Comparison of ENCODE assay signal across 27 cellular contexts in the genomic region with DNA sequence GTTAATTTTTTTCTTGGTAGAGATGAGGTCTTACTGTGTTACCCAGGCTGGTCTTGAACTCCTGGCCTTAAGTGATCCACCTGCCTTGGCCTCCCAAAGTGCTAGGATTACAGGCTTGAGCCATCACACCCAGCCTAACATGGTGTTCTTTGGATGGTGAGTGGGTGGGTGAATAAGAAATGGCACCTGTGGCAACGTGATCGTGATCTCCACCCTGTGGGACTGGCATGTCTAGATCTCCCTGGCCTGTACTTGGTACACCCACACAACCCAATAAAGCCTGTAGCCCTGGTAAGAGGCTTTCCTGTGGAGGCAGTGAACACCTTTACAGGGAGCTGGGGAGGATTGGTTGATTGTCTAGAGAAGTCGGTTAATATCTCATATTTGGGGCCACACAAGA. TPM values are rescaled to one million over a fixed set of nuclear protein-coding genes. Genes with fewer than 3 reads are reported as not detected.
A peak's percentile ranks its signal among the peaks of the same experiment; 100 is the strongest.
DNase-seq lines count a peak whose midpoint lies in the region; ATAC-seq, FAIRE-seq and TF ChIP-seq lines count a peak whose summit lies in the region.
"Had no signal": no experiment of that assay in that cellular context is flagged by ENCODE, and none has a peak within 500 bp of the region (broad histone marks: within the 10 kb centered on the region; RNA-seq: fewer than 3 reads in every experiment).

No MANE protein-coding gene starts in this region.

- H3K4me1 ChIP-seq in right atrium auricular region (peaks cover 0 to 49% of the 10 kb centered on the region in 2 donors), esophagus squamous epithelium (peaks cover 0 to 52% (median 37%) of the 10 kb centered on the region in 3 donors)

- H3K4me3 Mint-ChIP-seq in stimulated activated effector memory CD8-positive, alpha-beta T cell treated with anti-CD3 and anti-CD28 coated beads, Interleukin-12 subunit alpha, Interleukin-12 subunit beta, amount 100 ng/mL, for 72 hours: no peak overlapping the region
- H3K4me3 Mint-ChIP-seq in stimulated activated memory B cell treated with anti-CD40 and anti-IgM and Interleukin-4, amounts not matched to agents 10 μg/mL and 1 μg/mL and 100 μg/mL, for 72 hours: no peak overlapping the region
- H3K4me3 Mint-ChIP-seq in naive thymus-derived CD8-positive, alpha-beta T cell: no peak overlapping the region
- H3K4me3 Mint-ChIP-seq: activated CD4-positive, alpha-beta T cell treated with anti-CD3 and anti-CD28 coated beads, Interleukin-2, amount 10 ng/mL, durations not matched to agents 24 days and 14 days; activated T-cell treated with anti-CD3 and anti-CD28 coated beads, Interleukin-2, amount 50 U/mL, for 24 hours; CD4-positive, alpha-beta memory T cell; T-helper 2 cell treated with Interferon-gamma antibody and Interleukin-4, amounts not matched to agents 5 μg/mL and 100 μg/mL, for 36 hours had no signal

- WGBS in esophagus squamous epithelium, 2 donors: 80 to 93% methylated on average over 1 to 2 of the region's 3 CpGs

- TF ChIP-seq CTCF in right atrium auricular region (IDR thresholded peaks at IDR 0.05) (no peak), esophagus squamous epithelium (IDR thresholded peaks at IDR 0.05) (no peak)

- POLR2A ChIA-PET in naive thymus-derived CD8-positive, alpha-beta T cell (lab: Charles Lee): no interaction called here

- peak overlapping the region; percentile 40 for H3K27ac Mint-ChIP-seq in stimulated activated effector memory CD8-positive, alpha-beta T cell treated with anti-CD3 and anti-CD28 coated beads, Interleukin-12 subunit alpha, Interleukin-12 subunit beta, amount 100 ng/mL, for 72 hours
- no peak overlapping the region for H3K27ac Mint-ChIP-seq in stimulated activated memory B cell treated with anti-CD40 and anti-IgM and Interleukin-4, amounts not matched to agents 10 μg/mL and 1 μg/mL and 100 μg/mL, for 72 hours
- H3K27ac Mint-ChIP-seq in naive thymus-derived CD8-positive, alpha-beta T cell: peak overlapping the region in 1 of 10 donors; percentile 37
- H3K27ac Mint-ChIP-seq: activated CD4-positive, alpha-beta T cell treated with anti-CD3 and anti-CD28 coated beads, Interleukin-2, amount 10 ng/mL, durations not matched to agents 24 days and 14 days; T-helper 2 cell treated with Interferon-gamma antibody and Interleukin-4, amounts not matched to agents 5 μg/mL and 100 μg/mL, for 36 hours had no signal

- H3K27ac ChIP-seq in right atrium auricular region: peak overlapping the region; percentile 15 to 81
- peak overlapping the region in 3 of 4 donors; percentile 66 to 80 (median 77) for H3K27ac ChIP-seq in esophagus squamous epithelium
- H3K27ac ChIP-seq: PC-9, VCaP had no signal

- H3K36me3 ChIP-seq in right atrium auricular region (no peaks in the 10 kb centered on the region), esophagus squamous epithelium (no peaks in the 10 kb centered on the region)
- H3K36me3 ChIP-seq: adrenal gland had no signal

- intact Hi-C loops in left ventricle myocardium superior (cut with micrococcal nuclease) (no loop called here), esophagus squamous epithelium (cut with DNase I) (no loop called here)

- no peaks in the 10 kb centered on the region for H3K27me3 ChIP-seq in right atrium auricular region
- no peaks in the 10 kb centered on the region for H3K27me3 ChIP-seq in esophagus squamous epithelium
- H3K27me3 ChIP-seq: adrenal gland had no signal

- H3K27me3 Mint-ChIP-seq in stimulated activated memory B cell treated with anti-CD40 and anti-IgM and Interleukin-4, amounts not matched to agents 10 μg/mL and 1 μg/mL and 100 μg/mL, for 72 hours: no peaks in the 10 kb centered on the region
- H3K27me3 Mint-ChIP-seq in naive thymus-derived CD8-positive, alpha-beta T cell: no peaks in the 10 kb centered on the region
- H3K27me3 Mint-ChIP-seq: activated CD4-positive, alpha-beta T cell treated with anti-CD3 and anti-CD28 coated beads, Interleukin-2, amount 10 ng/mL, durations not matched to agents 24 days and 14 days; activated T-cell treated with anti-CD3 and anti-CD28 coated beads, Interleukin-2, amount 50 U/mL, for 24 hours; CD4-positive, alpha-beta memory T cell had no signal

- no peak for TF ChIP-seq POLR2A in esophagus squamous epithelium (IDR thresholded peaks at IDR 0.05)
- TF ChIP-seq POLR2A in H54 (IDR thresholded peaks at IDR 0.05; ENCODE audit: low read depth, low read length): no peak

- ATAC-seq in left ventricle myocardium superior: no peak
- no peak for ATAC-seq in stimulated activated effector memory CD8-positive, alpha-beta T cell treated with anti-CD3 and anti-CD28 coated beads, Interleukin-12 subunit alpha, Interleukin-12 subunit beta, amount 100 ng/mL, for 72 hours
- ATAC-seq in stimulated activated memory B cell treated with anti-CD40 and anti-IgM and Interleukin-4, amounts not matched to agents 10 μg/mL and 1 μg/mL and 100 μg/mL, for 72 hours: no peak
- no peak for ATAC-seq in naive thymus-derived CD8-positive, alpha-beta T cell
- ATAC-seq: left cardiac atrium had no signal

- H3K9me3 ChIP-seq in right atrium auricular region: no peaks in the 10 kb centered on the region
- H3K9me3 ChIP-seq in esophagus squamous epithelium: no peaks in the 10 kb centered on the region
- H3K9me3 ChIP-seq: adrenal gland had no signal

- H3K9me3 Mint-ChIP-seq in stimulated activated effector memory CD8-positive, alpha-beta T cell treated with anti-CD3 and anti-CD28 coated beads, Interleukin-12 subunit alpha, Interleukin-12 subunit beta, amount 100 ng/mL, for 72 hours: no peaks in the 10 kb centered on the region
- no peaks in the 10 kb centered on the region for H3K9me3 Mint-ChIP-seq in stimulated activated memory B cell treated with anti-CD40 and anti-IgM and Interleukin-4, amounts not matched to agents 10 μg/mL and 1 μg/mL and 100 μg/mL, for 72 hours
- no peaks in the 10 kb centered on the region for H3K9me3 Mint-ChIP-seq in naive thymus-derived CD8-positive, alpha-beta T cell
- H3K9me3 Mint-ChIP-seq: activated CD4-positive, alpha-beta T cell treated with anti-CD3 and anti-CD28 coated beads, Interleukin-2, amount 10 ng/mL, durations not matched to agents 24 days and 14 days; activated T-cell treated with anti-CD3 and anti-CD28 coated beads, Interleukin-2, amount 50 U/mL, for 24 hours; CD4-positive, alpha-beta memory T cell; T-helper 2 cell treated with Interferon-gamma antibody and Interleukin-4, amounts not matched to agents 5 μg/mL and 100 μg/mL, for 36 hours had no signal

- FAIRE-seq in H54 (lab: Jason Lieb, UNC): no peak
- FAIRE-seq: A204.1, GM19239, small intestine had no signal

- peaks cover 55% of the 10 kb centered on the region for H3K4me1 Mint-ChIP-seq in stimulated activated effector memory CD8-positive, alpha-beta T cell treated with anti-CD3 and anti-CD28 coated beads, Interleukin-12 subunit alpha, Interleukin-12 subunit beta, amount 100 ng/mL, for 72 hours
- peaks cover 7% of the 10 kb centered on the region for H3K4me1 Mint-ChIP-seq in stimulated activated memory B cell treated with anti-CD40 and anti-IgM and Interleukin-4, amounts not matched to agents 10 μg/mL and 1 μg/mL and 100 μg/mL, for 72 hours
- peaks cover 18 to 63% (median 31%) of the 10 kb centered on the region in 4 donors for H3K4me1 Mint-ChIP-seq in naive thymus-derived CD8-positive, alpha-beta T cell

- no peak overlapping the region for H3K4me3 ChIP-seq in right atrium auricular region
- no peak overlapping the region for H3K4me3 ChIP-seq in esophagus squamous epithelium
- H3K4me3 ChIP-seq: adrenal gland, PC-9 had no signal

- peaks cover 4% of the 10 kb centered on the region for H3K36me3 Mint-ChIP-seq in stimulated activated effector memory CD8-positive, alpha-beta T cell treated with anti-CD3 and anti-CD28 coated beads, Interleukin-12 subunit alpha, Interleukin-12 subunit beta, amount 100 ng/mL, for 72 hours
- peaks cover 6% of the 10 kb centered on the region for H3K36me3 Mint-ChIP-seq in stimulated activated memory B cell treated with anti-CD40 and anti-IgM and Interleukin-4, amounts not matched to agents 10 μg/mL and 1 μg/mL and 100 μg/mL, for 72 hours
- H3K36me3 Mint-ChIP-seq in naive thymus-derived CD8-positive, alpha-beta T cell: peaks cover 0 to 12% (median 5%) of the 10 kb centered on the region in 3 donors

- no peak for DNase-seq in right atrium auricular region (ENCODE audit: low spot score)
- no peak for DNase-seq in left ventricle myocardium superior
- no peak for DNase-seq in esophagus squamous epithelium (lab: John Stamatoyannopoulos, UW)
- no peak for DNase-seq in stimulated activated effector memory CD8-positive, alpha-beta T cell treated with anti-CD3 and anti-CD28 coated beads, Interleukin-12 subunit alpha, Interleukin-12 subunit beta, amount 100 ng/mL, for 72 hours (ENCODE audit: low spot score in 2 of 2)
- no peak for DNase-seq in DMS114 treated with DMSO at 0.1 percent for 48 hours (lab: John Stamatoyannopoulos, UW; ENCODE audit: unreplicated experiment)
- no peak for DNase-seq in H54 (ENCODE audit: insufficient read length, low spot score)
- DNase-seq in naive thymus-derived CD8-positive, alpha-beta T cell: no peak
- DNase-seq: activated CD4-positive, alpha-beta T cell treated with anti-CD3 and anti-CD28 coated beads, Interleukin-2, amount 10 ng/mL, durations not matched to agents 24 days and 14 days; activated gamma-delta T cell treated with Interleukin-2 at 50 U/mL for 16 hours; activated T-cell treated with anti-CD3 and anti-CD28 coated beads, Interleukin-2, amount 50 U/mL, for 24 hours; adrenal gland; AML-193; CD4-positive, alpha-beta memory T cell; effector CD8-positive, alpha-beta T cell; H7; left cardiac atrium; NCI-H2171; NCI-H524 treated with DMSO at 0.1 percent for 48 hours; PC-9; Right ventricle myocardium superior; small intestine; stimulated activated CD4-positive, alpha-beta T cell treated with anti-CD3 and anti-CD28 coated beads, Interleukin-1b, Interleukin-23, amount 100 ng/mL, for 48 hours had no signal

RNA-seq across cellular contexts. Expression of gene SYNE2, which starts 25.2 kb away (rescaled TPM):
- total RNA-seq in right atrium auricular region (100 to 1,000 TPM; 149 to 202 TPM), left ventricle myocardium superior (259 TPM), esophagus squamous epithelium (100 to 1,000 TPM; 128 to 197 (median 145) TPM)
- total RNA-seq in naive thymus-derived CD8-positive, alpha-beta T cell: 100 to 1,000 TPM; 113 to 116 TPM
- 10 to 100 TPM; 15.7 to 25.9 (median 16.1) TPM for polyA plus RNA-seq in naive thymus-derived CD8-positive, alpha-beta T cell
